Comparison of ENCODE assay signal across 8 cellular contexts in the genomic region with DNA sequence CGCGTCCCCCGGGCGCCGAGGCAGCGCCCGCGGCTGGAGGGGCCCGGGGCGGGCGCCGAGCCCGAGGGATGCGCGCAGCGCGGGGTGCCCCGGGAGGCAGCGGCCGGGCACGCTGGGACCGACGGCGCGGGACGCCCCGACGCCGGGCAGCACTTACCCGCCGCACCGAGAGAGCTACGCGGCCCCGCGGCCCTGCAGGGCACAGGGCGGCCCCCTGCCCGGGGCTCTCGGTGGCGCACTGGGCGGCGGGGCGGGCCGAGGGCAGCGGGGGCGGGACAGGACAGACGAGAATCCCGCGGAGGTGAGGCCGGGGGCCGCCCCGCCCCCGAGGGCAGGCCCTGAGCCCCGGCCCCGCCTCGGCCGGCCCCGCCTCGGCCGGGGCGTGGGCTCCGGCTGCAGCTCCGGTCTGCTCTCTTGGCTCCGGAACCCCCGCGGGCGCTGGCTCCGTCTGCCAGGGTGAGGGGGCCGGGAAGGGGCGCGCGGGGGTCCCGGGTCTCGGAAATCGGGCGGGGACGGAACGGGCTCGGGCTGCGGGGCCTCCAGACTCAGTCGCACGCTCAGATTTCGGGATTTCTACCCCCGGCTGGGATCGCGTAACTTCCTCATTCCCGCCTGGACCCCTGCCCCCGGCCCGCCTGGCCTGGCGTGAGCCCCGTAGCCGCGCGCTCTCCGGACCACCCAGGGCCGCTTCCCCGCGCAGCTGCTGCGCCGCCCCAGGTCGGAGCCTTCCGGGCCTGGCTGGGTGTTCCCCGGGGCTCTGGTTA. TPM values are rescaled to one million over a fixed set of nuclear protein-coding genes. Genes with fewer than 3 reads are reported as not detected.
DNase-seq lines count a peak whose midpoint lies in the region; ATAC-seq and TF ChIP-seq lines count a peak whose summit lies in the region.

Gene PLD2, plus strand, starts transcription at position 383 of the 764 bp plus-strand sequence. CDS start 621 bp downstream, outside the sequence.

- DNase-seq in NCI-H345 treated with DMSO at 0.1 percent for 48 hours (lab: John Stamatoyannopoulos, UW; ENCODE audit: unreplicated experiment) (peak; percentile 30), choroid plexus epithelial cell (ENCODE audit: low read depth) (peak; percentile 74), kidney tubule cell (ENCODE audit: low spot score) (peak; percentile 86)
- peak; percentile 93 for DNase-seq in activated CD4-positive, alpha-beta T cell treated with anti-CD3 and anti-CD28 coated beads for 36 hours
- peak; percentile 75 to 88 for DNase-seq in stimulated activated CD4-positive, alpha-beta T cell treated with anti-CD3 and anti-CD28 coated beads, Interleukin-15, amount 100 ng/mL, for 48 hours (ENCODE audit: low read depth in 2 of 2)

- no peaks in the 10 kb centered on the region for H3K27me3 Mint-ChIP-seq in activated CD4-positive, alpha-beta T cell treated with anti-CD3 and anti-CD28 coated beads for 36 hours

- H3K4me1 Mint-ChIP-seq in activated CD4-positive, alpha-beta T cell treated with anti-CD3 and anti-CD28 coated beads for 36 hours = peaks cover 7% of the 10 kb centered on the region

- peak; percentile 66 for TF ChIP-seq POLR2A in GM18505 (IDR thresholded peaks at IDR 0.05; ENCODE audit: borderline replicate concordance, extremely low read depth, insufficient read depth, insufficient read length)

- ATAC-seq in GM18505 (IDR thresholded peaks at IDR 0.05; ENCODE audit: unreplicated experiment) = peak; percentile 86
- peak; percentile 86 for ATAC-seq in HG02981 (IDR thresholded peaks at IDR 0.05; ENCODE audit: unreplicated experiment)
- peak; percentile 98 for ATAC-seq in activated CD4-positive, alpha-beta T cell treated with anti-CD3 and anti-CD28 coated beads for 36 hours

- H3K36me3 Mint-ChIP-seq in activated CD4-positive, alpha-beta T cell treated with anti-CD3 and anti-CD28 coated beads for 36 hours (ENCODE audit: low read depth) = peaks cover 4% of the 10 kb centered on the region

- CTCF ChIA-PET in activated CD4-positive, alpha-beta T cell treated with anti-CD3 and anti-CD28 coated beads for 36 hours (lab: Charles Lee) = interaction anchor here (0.7 to 1.6 kb wide), 5 partner anchors 10 to 96 kb away, joined by 3 to 14 read pairs (median 4); partner anchors contain the start of genes CHRNE and PSMB6

- H3K9me3 Mint-ChIP-seq in activated CD4-positive, alpha-beta T cell treated with anti-CD3 and anti-CD28 coated beads for 36 hours (ENCODE audit: low read depth) = no peaks in the 10 kb centered on the region

- no peak within 1 kb of the TSS for H3K27ac Mint-ChIP-seq in activated CD4-positive, alpha-beta T cell treated with anti-CD3 and anti-CD28 coated beads for 36 hours

- H3K4me3 ChIP-seq in choroid plexus epithelial cell (ENCODE audit: low read depth, low read length) = peak within 1 kb of the TSS; percentile 75

- POLR2A ChIA-PET in activated CD4-positive, alpha-beta T cell treated with anti-CD3 and anti-CD28 coated beads for 36 hours (lab: Charles Lee) = interaction anchor here (0.7 to 1.0 kb wide), 3 partner anchors 9 to 104 kb away, joined by 3 to 5 read pairs (median 5); partner anchors contain the start of gene PSMB6

- intact Hi-C loops in activated CD4-positive, alpha-beta T cell treated with anti-CD3 and anti-CD28 coated beads for 36 hours (cut with DNase I, micrococcal nuclease) = loop anchor here (1.0 to 10.0 kb wide), 9 partner anchors 11 to 242 kb away; partner anchors contain the start of genes ARRB2 (in 1 of the 2), C17orf107 (in 1 of the 2), GGT6 (in 1 of the 2) and INCA1 (in 1 of the 2)

- peak within 1 kb of the TSS; percentile 73 for H3K4me3 Mint-ChIP-seq in activated CD4-positive, alpha-beta T cell treated with anti-CD3 and anti-CD28 coated beads for 36 hours

- peak within 1 kb of the TSS; percentile 61 for H3K27ac ChIP-seq in 22Rv1

- peak; percentile 13; the same call in 1 of the 2 replicates for TF ChIP-seq CTCF in 22Rv1 (IDR thresholded peaks at IDR 0.05)
- TF ChIP-seq CTCF in choroid plexus epithelial cell (conservative IDR thresholded peaks at IDR 0.05; ENCODE audit: low read depth, low read length) = no peak

RNA-seq across cellular contexts. Expression of gene PLD2, which starts in this region (rescaled TPM):
- total RNA-seq in activated CD4-positive, alpha-beta T cell treated with anti-CD3 and anti-CD28 coated beads for 36 hours = 10 to 100 TPM; 12.3 to 14.1 TPM

Comparison
In these comparisons a context has a peak if more than half of its experiments do, and no peak if none do; other contexts are left out.
1. Peak in every context shown above with its lines: DNase-seq, ATAC-seq, H3K4me3 ChIP-seq and H3K27ac ChIP-seq.
2. DNase-seq: peak in every context shown above with its lines; median percentile 93 in activated CD4-positive, alpha-beta T cell treated with anti-CD3 and anti-CD28 coated beads for 36 hours; 86 in kidney tubule cell; 82 in stimulated activated CD4-positive, alpha-beta T cell treated with anti-CD3 and anti-CD28 coated beads, Interleukin-15, amount 100 ng/mL, for 48 hours; 74 in choroid plexus epithelial cell; 30 in NCI-H345 treated with DMSO at 0.1 percent for 48 hours.